Comparison of ENCODE assay signal across 11 cellular contexts in the genomic region with DNA sequence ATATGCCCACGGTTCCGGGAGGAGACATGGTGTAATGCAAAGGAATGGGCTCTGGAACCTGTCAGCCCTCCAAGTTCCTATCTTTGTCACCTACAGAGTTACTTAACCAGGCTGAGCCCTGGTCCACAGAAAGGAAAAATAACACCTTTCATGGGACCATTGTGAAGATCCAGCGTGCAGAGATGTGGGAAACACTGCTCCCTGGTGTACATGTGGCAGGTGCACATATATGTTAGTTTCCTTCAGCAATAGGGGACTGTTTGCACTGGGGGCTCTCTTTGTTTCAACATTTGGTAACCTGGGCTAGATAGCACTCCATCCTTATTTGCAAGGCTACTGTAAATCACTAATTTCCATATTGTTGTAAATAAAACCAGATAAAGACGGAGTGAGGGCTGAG.
A peak's percentile ranks its signal among the peaks of the same experiment; 100 is the strongest.
DNase-seq lines count a peak whose midpoint lies in the region; ATAC-seq and TF ChIP-seq lines count a peak whose summit lies in the region.
"Had no signal": no experiment of that assay in that cellular context is flagged by ENCODE, and none has a peak within 500 bp of the region (broad histone marks: within the 10 kb centered on the region; RNA-seq: fewer than 3 reads in every experiment).

No MANE protein-coding gene starts in this region.

- TF ChIP-seq CTCF in left ventricle myocardium inferior (IDR thresholded peaks at IDR 0.05; ENCODE audit: borderline replicate concordance) = peak; percentile 42
- peak; percentile 67 for TF ChIP-seq CTCF in epithelial cell of proximal tubule (conservative IDR thresholded peaks at IDR 0.05; ENCODE audit: low read depth, low read length)
- TF ChIP-seq CTCF in vagina (IDR thresholded peaks at IDR 0.05) = no peak

- peaks cover 65% of the 10 kb centered on the region for H3K27me3 ChIP-seq in left ventricle myocardium inferior (ENCODE audit: low read depth)
- H3K27me3 ChIP-seq in vagina = no peaks in the 10 kb centered on the region

- no peak overlapping the region for H3K4me3 ChIP-seq in left ventricle myocardium inferior
- H3K4me3 ChIP-seq in epithelial cell of proximal tubule (ENCODE audit: low read depth, low read length) = no peak overlapping the region
- no peak overlapping the region for H3K4me3 ChIP-seq in vagina

- H3K27ac ChIP-seq in left ventricle myocardium inferior (replicated peaks) = no peak overlapping the region
- H3K27ac ChIP-seq in vagina = no peak overlapping the region

- no peak for DNase-seq in left ventricle myocardium inferior
- no peak for DNase-seq in Right ventricle myocardium superior
- DNase-seq in NCI-H2171 treated with DMSO at 0.1 percent for 48 hours (lab: John Stamatoyannopoulos, UW) = peak; percentile 50
- no peak for DNase-seq in epithelial cell of proximal tubule (ENCODE audit: low read depth)
- peak; percentile 9 to 60 for DNase-seq in vagina (ENCODE audit: extremely low spot score in 2 of 2)
- DNase-seq in inferior parietal cortex (ENCODE audit: extremely low spot score) = no peak
- DNase-seq: activated naive CD4-positive, alpha-beta T cell treated with anti-CD3 and anti-CD28 coated beads, Interleukin-2, amount 10 ng/mL, durations not matched to agents 7 days and 5 days; Calu3; naive thymus-derived CD4-positive, alpha-beta T cell had no signal

- TF ChIP-seq POLR2A in vagina (IDR thresholded peaks at IDR 0.05) = no peak

- H3K4me1 ChIP-seq in left ventricle myocardium inferior = peaks cover 23% of the 10 kb centered on the region
- H3K4me1 ChIP-seq in vagina = no peaks in the 10 kb centered on the region

- no peaks in the 10 kb centered on the region for H3K36me3 ChIP-seq in left ventricle myocardium inferior
- no peaks in the 10 kb centered on the region for H3K36me3 ChIP-seq in vagina

- H3K9me3 ChIP-seq in left ventricle myocardium inferior (replicated peaks) (no peaks in the 10 kb centered on the region), vagina (no peaks in the 10 kb centered on the region)

- no peak for ATAC-seq in Right ventricle myocardium superior (ENCODE audit: poor library complexity)
- ATAC-seq in HG03469 (IDR thresholded peaks at IDR 0.05; ENCODE audit: unreplicated experiment) = no peak
- no peak for ATAC-seq in HG02981 (IDR thresholded peaks at IDR 0.05; ENCODE audit: unreplicated experiment)
- ATAC-seq: naive thymus-derived CD4-positive, alpha-beta T cell had no signal

- intact Hi-C loops in left ventricle myocardium inferior (cut with micrococcal nuclease) = no loop called here
- intact Hi-C loops in Right ventricle myocardium superior (cut with DNase I) = no loop called here
- intact Hi-C loops in vagina (cut with DNase I) = no loop called here

Comparison
In these comparisons a context has a peak if more than half of its experiments do, and no peak if none do; other contexts are left out.
1. DNase-seq: peak in NCI-H2171 treated with DMSO at 0.1 percent for 48 hours (single experiment) and vagina (2 of 2); none in left ventricle myocardium inferior (single experiment), Right ventricle myocardium superior (single experiment), epithelial cell of proximal tubule (single experiment) and inferior parietal cortex (single experiment).
2. CTCF ChIP-seq: peak in left ventricle myocardium inferior (single experiment) and epithelial cell of proximal tubule (single experiment); none in vagina (0 of 3).